ENCODE assay signal across 18 cellular contexts in the genomic region with DNA sequence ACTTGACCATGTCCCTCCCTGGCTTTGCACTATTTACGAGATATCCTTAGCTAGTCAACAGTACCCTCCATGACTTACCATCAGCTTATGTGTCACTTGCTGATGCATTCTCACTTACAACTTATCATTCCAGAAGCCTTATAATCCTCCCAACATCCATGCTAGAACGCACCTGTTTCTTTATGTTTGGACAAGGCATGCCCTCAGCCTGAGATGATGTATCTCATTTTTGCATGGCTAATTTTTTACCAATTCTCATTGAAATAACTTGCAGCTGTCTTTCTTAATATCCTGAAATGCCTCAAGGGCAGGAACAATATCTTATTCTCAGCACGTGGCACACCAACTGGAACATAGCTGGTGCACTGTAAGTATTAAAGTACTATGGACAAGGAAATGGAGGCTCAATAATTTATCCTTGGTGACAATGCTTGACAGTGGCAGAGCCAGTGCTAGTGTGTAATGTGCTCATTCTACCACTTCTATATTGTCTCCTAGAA.
"Had no signal": no experiment of that assay in that cellular context is flagged by ENCODE, and none has a peak within 500 bp of the region (broad histone marks: within the 10 kb centered on the region; RNA-seq: fewer than 3 reads in every experiment).

No MANE protein-coding gene starts in this region.

- ATAC-seq: naive thymus-derived CD4-positive, alpha-beta T cell; right lobe of liver; stimulated activated effector memory CD8-positive, alpha-beta T cell treated with anti-CD3 and anti-CD28 coated beads, Interleukin-12 subunit alpha, Interleukin-12 subunit beta, amount 100 ng/mL, for 72 hours had no signal

- H3K9me3 ChIP-seq: left ventricle myocardium inferior, ovary, right atrium auricular region, right lobe of liver, spleen, suprapubic skin, thoracic aorta, tibial artery, uterus had no signal

- H3K36me3 ChIP-seq: left ventricle myocardium inferior, ovary, right atrium auricular region, right lobe of liver, thoracic aorta, tibial artery, uterus had no signal

- H3K27ac ChIP-seq: left ventricle myocardium inferior, ovary, right atrium auricular region, right lobe of liver, spleen, suprapubic skin, thoracic aorta, tibial artery, uterus had no signal

- H3K4me1 ChIP-seq: left ventricle myocardium inferior, right atrium auricular region, right lobe of liver, spleen, suprapubic skin, tibial artery, uterus had no signal

- H3K27me3 ChIP-seq: ovary, right atrium auricular region, right lobe of liver, spleen, suprapubic skin, tibial artery, uterus had no signal

- H3K4me3 ChIP-seq: left ventricle myocardium inferior, lung, ovary, right atrium auricular region, right lobe of liver, spleen, suprapubic skin, thoracic aorta, tibial artery, uterus had no signal

- DNase-seq: hypothalamus; immature natural killer cell; kidney; left ventricle myocardium inferior; naive thymus-derived CD4-positive, alpha-beta T cell; ovary; right lobe of liver; small intestine; spleen; stimulated activated CD4-positive, alpha-beta T cell treated with anti-CD3 and anti-CD28 coated beads, Interleukin-4, amount 100 ng/mL, for 24 hours; stimulated activated naive CD4-positive, alpha-beta T cell; tibial artery; uterus had no signal
